ENCODE assay signal across 22 cellular contexts in the genomic region with DNA sequence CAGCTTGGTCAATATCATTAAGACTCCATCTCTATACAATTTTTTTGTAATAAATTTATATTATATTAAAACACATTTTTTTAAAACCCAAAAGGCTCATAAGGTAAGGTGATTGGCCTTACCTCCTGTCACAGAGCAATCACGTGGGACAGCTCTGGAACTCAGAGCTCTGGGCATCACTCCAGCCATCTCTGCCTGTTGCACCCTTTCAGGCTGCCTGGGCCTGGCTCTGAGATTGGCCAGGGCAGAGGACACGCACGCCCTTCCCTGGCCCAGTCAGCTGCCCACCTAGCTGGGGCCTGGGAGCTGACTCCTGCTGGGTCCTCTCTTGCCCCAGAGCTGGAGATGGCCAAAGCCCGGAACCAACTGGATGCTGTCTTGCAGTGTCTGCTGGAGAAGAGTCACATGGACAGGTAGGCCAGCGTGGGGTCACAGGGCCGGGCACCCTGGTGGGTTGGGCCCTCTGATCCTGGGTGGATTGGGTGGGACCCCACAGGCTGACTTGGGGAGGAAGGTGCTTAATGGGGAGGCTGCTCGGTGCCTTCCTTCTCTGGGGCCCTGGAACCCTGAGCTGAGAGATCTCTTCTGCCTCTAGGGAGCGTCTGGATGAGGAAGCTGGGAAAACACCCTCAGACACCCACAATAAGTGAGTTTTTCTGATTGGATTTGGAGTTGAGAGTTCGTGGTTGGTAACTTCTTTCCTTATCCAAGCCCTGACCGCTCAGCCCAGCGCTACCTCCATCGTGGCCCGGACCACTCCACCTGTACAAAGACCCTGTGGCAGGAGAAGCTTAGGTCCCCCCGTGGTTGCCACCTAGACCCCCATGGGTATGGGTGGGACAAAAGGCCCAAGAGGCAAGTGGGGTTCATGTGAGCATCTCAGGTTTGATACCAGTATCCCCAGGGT. TPM values are rescaled to one million over a fixed set of nuclear protein-coding genes. Genes with fewer than 3 reads are reported as not detected.
"Had no signal": no experiment of that assay in that cellular context is flagged by ENCODE, and none has a peak within 500 bp of the region (broad histone marks: within the 10 kb centered on the region; RNA-seq: fewer than 3 reads in every experiment).

No MANE protein-coding gene starts in this region.

- H3K4me3 ChIP-seq: gastroesophageal sphincter, heart right ventricle, pancreas, thyroid gland, vagina had no signal

- ATAC-seq: activated CD8-positive, alpha-beta T cell treated with anti-CD3 and anti-CD28 coated beads for 36 hours; activated naive CD8-positive, alpha-beta T cell treated with anti-CD3 and anti-CD28 coated beads, Interleukin-2, amount 50 U/mL, for 24 hours; activated T-cell treated with anti-CD3 and anti-CD28 coated beads, Interleukin-2, amount 50 U/mL, for 4 hours; gastroesophageal sphincter; naive thymus-derived CD4-positive, alpha-beta T cell; pancreas had no signal

- DNase-seq: activated CD4-positive, alpha-beta T cell treated with anti-CD3 and anti-CD28 coated beads for 4 hours; activated CD8-positive, alpha-beta memory T cell treated with anti-CD3 and anti-CD28 coated beads, Interleukin-2, amount 50 U/mL, for 4 hours; activated CD8-positive, alpha-beta T cell treated with anti-CD3 and anti-CD28 coated beads for 36 hours; activated naive CD4-positive, alpha-beta T cell treated with anti-CD3 and anti-CD28 coated beads for 36 hours; activated naive CD8-positive, alpha-beta T cell treated with anti-CD3 and anti-CD28 coated beads, Interleukin-2, amount 50 U/mL, for 24 hours; activated T-cell treated with anti-CD3 and anti-CD28 coated beads, Interleukin-2, amount 50 U/mL, for 4 hours; anterior cingulate cortex; effector CD4-positive, alpha-beta T cell; heart right ventricle; mesenchymal stem cell; naive thymus-derived CD4-positive, alpha-beta T cell; stimulated activated CD4-positive, alpha-beta T cell treated with anti-CD3 and anti-CD28 coated beads, Interleukin-12 subunit alpha, Interleukin-12 subunit beta, amount 100 ng/mL, for 4 hours; stimulated activated CD4-positive, alpha-beta T cell treated with anti-CD3 and anti-CD28 coated beads, Interleukin-1b, Interleukin-23, amount 100 ng/mL, for 48 hours; stimulated activated CD8-positive, alpha-beta memory T cell treated with anti-CD3 and anti-CD28 coated beads, Interleukin-4, amount 100 ng/mL, for 48 hours; stimulated activated naive CD4-positive, alpha-beta T cell; SW 1271; thyroid gland had no signal

- H3K27ac ChIP-seq: neutrophil, pancreas, thyroid gland, vagina had no signal

- H3K27me3 ChIP-seq: gastroesophageal sphincter, pancreas, thyroid gland, vagina had no signal

- FAIRE-seq: pancreas, TTC549 had no signal

- H3K9me3 ChIP-seq: gastroesophageal sphincter, heart right ventricle, neutrophil, pancreas, thyroid gland, vagina had no signal

RNA-seq across cellular contexts. Expression of gene HSPB6, which starts 4.7 kb away (rescaled TPM):
- polyA plus RNA-seq: naive thymus-derived CD4-positive, alpha-beta T cell had no signal
